In genomic region chr20:18852318-18852717, GRCh38 we compare ENCODE assay signal across 1 cellular context.
TF ChIP-seq lines count a peak whose summit lies in the region.

No MANE protein-coding gene starts in this region.

TF ChIP-seq in HepG2, 621 proteins besides CTCF, POLR2A, EP300 and RAD21:
- TF ChIP-seq MAFG (CRISPR knock-in tag; IDR thresholded peaks at IDR 0.05) (no peak), THAP9 (CRISPR knock-in tag; IDR thresholded peaks at IDR 0.05; ENCODE audit: borderline replicate concordance) (no peak), KAT7 (CRISPR knock-in tag; IDR thresholded peaks at IDR 0.05; ENCODE audit: borderline replicate concordance) (no peak), JDP2 (CRISPR knock-in tag; IDR thresholded peaks at IDR 0.05; ENCODE audit: borderline replicate concordance) (no peak), ADNP (CRISPR knock-in tag; IDR thresholded peaks at IDR 0.05) (no peak), MYPOP (CRISPR knock-in tag; IDR thresholded peaks at IDR 0.05) (no peak), SP140L (CRISPR knock-in tag; IDR thresholded peaks at IDR 0.05; ENCODE audit: borderline replicate concordance) (no peak), HDAC1 (CRISPR knock-in tag; IDR thresholded peaks at IDR 0.05) (no peak), E2F2 (CRISPR knock-in tag; IDR thresholded peaks at IDR 0.05; ENCODE audit: borderline replicate concordance) (no peak), ZNF574 (CRISPR knock-in tag; IDR thresholded peaks at IDR 0.05) (no peak), POLR2G (IDR thresholded peaks at IDR 0.05; ENCODE audit: low read depth, low read length) (no peak), ZNF75D (CRISPR knock-in tag; IDR thresholded peaks at IDR 0.05; ENCODE audit: borderline replicate concordance) (no peak)
